Comparison of ENCODE assay signal across 8 cellular contexts in the genomic region with DNA sequence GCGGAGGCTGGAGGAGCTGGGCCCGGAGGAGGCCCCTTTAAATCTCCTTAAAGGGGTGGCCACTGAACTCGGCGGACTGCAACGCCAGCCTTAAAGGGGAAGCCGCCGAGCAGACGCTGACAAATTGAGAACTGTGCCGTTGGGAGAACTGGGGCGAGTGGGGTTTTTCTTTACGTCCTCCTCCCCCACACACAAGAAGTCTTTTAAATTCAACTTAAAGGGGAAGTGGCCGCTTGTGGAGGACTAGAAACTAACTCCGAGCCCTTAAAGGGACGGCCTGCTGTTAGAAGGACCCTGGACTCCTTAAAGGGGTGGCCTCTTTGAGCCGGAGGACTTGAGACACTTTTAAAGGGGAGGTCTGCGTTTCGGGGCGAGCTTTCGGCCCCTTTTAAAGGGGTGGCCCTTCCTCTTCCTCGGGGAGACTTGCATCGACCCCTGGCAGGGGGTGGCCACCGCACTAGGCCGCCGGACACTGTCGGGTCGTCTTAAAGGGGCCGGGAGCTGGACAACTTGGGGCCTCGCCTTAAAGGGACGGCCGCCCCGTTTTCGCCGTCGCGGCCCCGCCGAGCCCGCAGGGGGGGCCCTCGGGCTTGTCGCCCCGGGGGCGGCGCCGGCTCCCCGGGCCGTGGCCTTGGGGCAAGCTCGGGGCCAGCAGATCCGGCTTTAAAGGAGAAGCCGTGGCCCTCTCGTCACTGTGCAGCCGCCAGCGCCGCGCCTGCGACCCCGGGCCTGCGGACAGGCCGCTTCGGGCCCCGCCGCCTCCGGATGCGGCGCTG. TPM values are rescaled to one million over a fixed set of nuclear protein-coding genes. Genes with fewer than 3 reads are reported as not detected.
DNase-seq lines count a peak whose midpoint lies in the region; ATAC-seq and TF ChIP-seq lines count a peak whose summit lies in the region.

No MANE protein-coding gene starts in this region.

- H3K4me3 ChIP-seq in GM12875 (ENCODE audit: low read depth, low read length) (peak overlapping the region; percentile 89), ectodermal cell (ENCODE audit: insufficient read depth, low read depth, low read length) (peak overlapping the region; percentile 74), lower leg skin (ENCODE audit: low read depth, poor library complexity, severe bottlenecking) (peak overlapping the region; percentile 92)

- no peaks in the 10 kb centered on the region for H3K9me3 Mint-ChIP-seq in stimulated activated naive CD8-positive, alpha-beta T cell treated with anti-CD3 and anti-CD28 coated beads, Interleukin-15, Interleukin-2, amounts not matched to agents 100 ng/mL and 50 ng/mL, for 24 hours

- peaks cover 12% of the 10 kb centered on the region for H3K4me1 ChIP-seq in ectodermal cell (ENCODE audit: control insufficient read depth, insufficient read depth, low read length)

- H3K36me3 Mint-ChIP-seq in stimulated activated naive CD8-positive, alpha-beta T cell treated with anti-CD3 and anti-CD28 coated beads, Interleukin-15, Interleukin-2, amounts not matched to agents 100 ng/mL and 50 ng/mL, for 24 hours (ENCODE audit: low read depth): peaks cover 61% of the 10 kb centered on the region

- 0 to 1% methylated on average over 64 of the region's 64 CpGs for WGBS in ectodermal cell, 2 experiments
- 0 to 1% methylated on average over 19 to 27 of the region's 64 CpGs for WGBS in lower leg skin, 2 donors

- H3K27ac ChIP-seq in ectodermal cell (ENCODE audit: insufficient read depth, low read depth, low read length, poor library complexity, severe bottlenecking): peak overlapping the region; percentile 86

- intact Hi-C loops in lower leg skin (cut with DNase I; ENCODE audit: low total_unique reads): no loop called here

- no peaks in the 10 kb centered on the region for H3K27me3 Mint-ChIP-seq in stimulated activated naive CD8-positive, alpha-beta T cell treated with anti-CD3 and anti-CD28 coated beads, Interleukin-15, Interleukin-2, amounts not matched to agents 100 ng/mL and 50 ng/mL, for 24 hours

- ATAC-seq in HG02840 (IDR thresholded peaks at IDR 0.05; ENCODE audit: low FRiP score, unreplicated experiment): peak; percentile 19

- H3K36me3 ChIP-seq in ectodermal cell (ENCODE audit: control insufficient read depth, insufficient read depth, low read length): peaks cover 21% of the 10 kb centered on the region

- peak overlapping the region; percentile 91 for H3K4me3 Mint-ChIP-seq in stimulated activated naive CD8-positive, alpha-beta T cell treated with anti-CD3 and anti-CD28 coated beads, Interleukin-15, Interleukin-2, amounts not matched to agents 100 ng/mL and 50 ng/mL, for 24 hours

- H3K9me3 ChIP-seq in ectodermal cell (ENCODE audit: control insufficient read depth, low read length): no peaks in the 10 kb centered on the region

- no peak for TF ChIP-seq POLR2A in lower leg skin (IDR thresholded peaks at IDR 0.05)

- DNase-seq in AG08396 (ENCODE audit: low spot score): peak; percentile 91
- peak; percentile 95 for DNase-seq in NCI-H1105 (lab: John Stamatoyannopoulos, UW)
- peak; percentile 95 for DNase-seq in T follicular helper cell (ENCODE audit: low read depth)
- DNase-seq in lower leg skin (ENCODE audit: low spot score in 2 of 2): peak; percentile 94 to 95

- H3K4me1 Mint-ChIP-seq in stimulated activated naive CD8-positive, alpha-beta T cell treated with anti-CD3 and anti-CD28 coated beads, Interleukin-15, Interleukin-2, amounts not matched to agents 100 ng/mL and 50 ng/mL, for 24 hours (ENCODE audit: low read depth): peaks cover 54% of the 10 kb centered on the region

- TF ChIP-seq CTCF in GM12875 (IDR thresholded peaks at IDR 0.05; ENCODE audit: borderline replicate concordance, insufficient read depth, low read depth, low read length): 0 out of 2 replicates have a peak, but pooled peaks have one; percentile 13
- TF ChIP-seq CTCF in lower leg skin (IDR thresholded peaks at IDR 0.05): no peak

- H3K27ac Mint-ChIP-seq in stimulated activated naive CD8-positive, alpha-beta T cell treated with anti-CD3 and anti-CD28 coated beads, Interleukin-15, Interleukin-2, amounts not matched to agents 100 ng/mL and 50 ng/mL, for 24 hours: peak overlapping the region; percentile 99

- H3K27me3 ChIP-seq in ectodermal cell (ENCODE audit: control insufficient read depth, insufficient read depth, low read length, poor library complexity, severe bottlenecking): no peaks in the 10 kb centered on the region

RNA-seq across cellular contexts. Expression of a gene that starts 0.7 kb away (rescaled TPM):
- 40.1 TPM for polyA plus RNA-seq in ectodermal cell (2013, experiment 1 of 4)
- 40.3 TPM for polyA plus RNA-seq in ectodermal cell (2013, experiment 2 of 4)
- polyA plus RNA-seq in ectodermal cell (2013, experiment 3 of 4): 35.3 TPM
- polyA plus RNA-seq in ectodermal cell (2013, experiment 4 of 4): 42.4 TPM
- total RNA-seq in lower leg skin: 100 to 1,000 TPM in 1 of 4 donors, 10 to 100 TPM in 3; 51.0 to 103 (median 58.3) TPM

RNA-seq across cellular contexts. Expression of a gene that starts 8.2 kb away (rescaled TPM):
- polyA plus RNA-seq in ectodermal cell (2013, experiment 1 of 4): 37.0 TPM
- polyA plus RNA-seq in ectodermal cell (2013, experiment 2 of 4): 28.8 TPM
- 33.2 TPM for polyA plus RNA-seq in ectodermal cell (2013, experiment 3 of 4)
- 35.8 TPM for polyA plus RNA-seq in ectodermal cell (2013, experiment 4 of 4)
- 10 to 100 TPM; 23.8 to 67.5 (median 37.1) TPM for total RNA-seq in lower leg skin

RNA-seq across cellular contexts. Expression of a gene that starts 40.1 kb away (rescaled TPM):
- 45.8 TPM for polyA plus RNA-seq in ectodermal cell (2013, experiment 1 of 4)
- 62.0 TPM for polyA plus RNA-seq in ectodermal cell (2013, experiment 2 of 4)
- 31.4 TPM for polyA plus RNA-seq in ectodermal cell (2013, experiment 3 of 4)
- 38.0 TPM for polyA plus RNA-seq in ectodermal cell (2013, experiment 4 of 4)
- total RNA-seq in lower leg skin: 10 to 100 TPM; 21.7 to 44.0 (median 33.7) TPM

RNA-seq across cellular contexts. Expression of a gene that starts 48.7 kb away (rescaled TPM):
- polyA plus RNA-seq in ectodermal cell (2013, experiment 1 of 4): 23.7 TPM
- polyA plus RNA-seq in ectodermal cell (2013, experiment 2 of 4): 22.9 TPM
- polyA plus RNA-seq in ectodermal cell (2013, experiment 3 of 4): 17.0 TPM
- 17.5 TPM for polyA plus RNA-seq in ectodermal cell (2013, experiment 4 of 4)
- total RNA-seq in lower leg skin: 1 to 10 TPM; 3.2 to 9.1 (median 6.7) TPM

Comparison
In these comparisons a context has a peak if more than half of its experiments do, and no peak if none do; other contexts are left out.
1. Peak in every context shown above with its lines: DNase-seq, ATAC-seq, H3K4me3 ChIP-seq and H3K27ac ChIP-seq.